ENCODE assay signal across 24 cellular contexts in genomic region chr9:77442436-77442835, GRCh38.
A peak's percentile ranks its signal among the peaks of the same experiment; 100 is the strongest.
DNase-seq lines count a peak whose midpoint lies in the region; TF ChIP-seq lines count a peak whose summit lies in the region.
"Had no signal": no experiment of that assay in that cellular context is flagged by ENCODE, and none has a peak within 500 bp of the region (broad histone marks: within the 10 kb centered on the region; RNA-seq: fewer than 3 reads in every experiment).

No MANE protein-coding gene starts in this region.

- no peak overlapping the region for H3K27ac Mint-ChIP-seq in CD14-positive monocyte
- H3K27ac Mint-ChIP-seq: B cell; CD4-positive, alpha-beta memory T cell; CD4-positive, alpha-beta T cell; CD4-positive, CD25-positive, alpha-beta regulatory T cell; CD8-positive, alpha-beta memory T cell; CD8-positive, alpha-beta T cell had no signal

- no peak for TF ChIP-seq CTCF in CD14-positive monocyte (IDR thresholded peaks at IDR 0.05)

- peaks cover 8% of the 10 kb centered on the region for H3K4me1 Mint-ChIP-seq in CD14-positive monocyte
- H3K4me1 Mint-ChIP-seq: B cell; CD4-positive, alpha-beta memory T cell; CD4-positive, CD25-positive, alpha-beta regulatory T cell; CD8-positive, alpha-beta memory T cell had no signal

- H3K27me3 Mint-ChIP-seq in CD14-positive monocyte (ENCODE audit: low read depth in 3 of 3), result peaks cover 0 to 1% (median 0%) of the 10 kb centered on the region in 3 donors
- H3K27me3 Mint-ChIP-seq: CD4-positive, alpha-beta T cell had no signal

- intact Hi-C loops in CD14-positive monocyte (cut with micrococcal nuclease), result no loop called here

- no peak overlapping the region for H3K4me3 Mint-ChIP-seq in CD14-positive monocyte
- H3K4me3 Mint-ChIP-seq: B cell; CD4-positive, alpha-beta memory T cell; CD4-positive, alpha-beta T cell; CD4-positive, CD25-positive, alpha-beta regulatory T cell; CD8-positive, alpha-beta memory T cell; CD8-positive, alpha-beta T cell had no signal

- H3K9me3 Mint-ChIP-seq in CD14-positive monocyte, result peaks cover 0 to 7% (median 2%) of the 10 kb centered on the region in 7 donors
- H3K9me3 Mint-ChIP-seq: CD4-positive, alpha-beta T cell had no signal

- DNase-seq in activated CD8-positive, alpha-beta memory T cell treated with anti-CD3 and anti-CD28 coated beads, Interleukin-2, amount 50 U/mL, for 48 hours, result peak; percentile 2
- DNase-seq in activated CD8-positive, alpha-beta memory T cell treated with anti-CD3 and anti-CD28 coated beads, Interleukin-2, amount 50 U/mL, for 4 hours, result no peak
- DNase-seq in CD14-positive monocyte (ENCODE audit: low spot score) (peak; percentile 3), DMS53 (lab: John Stamatoyannopoulos, UW) (no peak)
- DNase-seq: 8988T; ACHN; AML-193; BE2C; C1 segment of cervical spinal cord; Caco-2; Calu3; CD4-positive, alpha-beta memory T cell; CD4-positive, alpha-beta T cell; CD4-positive, CD25-positive, alpha-beta regulatory T cell; CD8-positive, alpha-beta memory T cell; CD8-positive, alpha-beta T cell; COR-L47; DMS 273 treated with DMSO at 0.1 percent for 48 hours; DMS153; DMS79; DMS79 treated with DMSO at 0.1 percent for 48 hours; DND-41; EL had no signal

- no peaks in the 10 kb centered on the region for H3K36me3 Mint-ChIP-seq in CD14-positive monocyte
- H3K36me3 Mint-ChIP-seq: CD4-positive, alpha-beta memory T cell; CD4-positive, CD25-positive, alpha-beta regulatory T cell; CD8-positive, alpha-beta T cell had no signal

Comparison
In these comparisons a context has a peak if more than half of its experiments do, and no peak if none do; other contexts are left out.
1. DNase-seq: peak in activated CD8-positive, alpha-beta memory T cell treated with anti-CD3 and anti-CD28 coated beads, Interleukin-2, amount 50 U/mL, for 48 hours (single experiment) and CD14-positive monocyte (single experiment); none in activated CD8-positive, alpha-beta memory T cell treated with anti-CD3 and anti-CD28 coated beads, Interleukin-2, amount 50 U/mL, for 4 hours (single experiment) and DMS53 (single experiment).